Comparison of ENCODE assay signal across 5 cellular contexts in the genomic region with DNA sequence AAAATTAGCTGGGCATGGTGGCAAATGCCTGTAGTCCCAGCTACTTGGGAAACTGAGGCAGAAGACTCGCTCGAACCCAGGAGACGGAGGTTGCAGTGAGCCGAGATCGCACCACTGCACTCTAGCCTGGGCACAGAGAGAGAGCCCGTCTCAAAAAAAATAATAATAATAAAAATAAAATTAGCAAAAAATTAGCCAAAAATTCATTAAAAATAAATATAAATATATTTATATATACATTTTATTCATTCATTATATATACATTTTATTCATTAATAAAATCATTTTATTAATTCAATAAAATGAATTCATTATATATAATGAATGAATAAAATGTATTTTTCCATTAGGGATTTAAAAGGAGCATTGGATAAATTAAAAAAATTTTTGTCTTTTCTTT. TPM values are rescaled to one million over a fixed set of nuclear protein-coding genes. Genes with fewer than 3 reads are reported as not detected.
DNase-seq lines count a peak whose midpoint lies in the region; FAIRE-seq lines count a peak whose summit lies in the region.
"Not testable (repeated sequence)": the region's sequence is repeated elsewhere in the genome, so short reads cannot be mapped to it uniquely, and the experiment has no call there.

No MANE protein-coding gene starts in this region.

- not testable (repeated sequence) for DNase-seq in frontal cortex (ENCODE audit: low spot score in 2 of 2)
- peak; percentile 2 for DNase-seq in middle frontal gyrus (ENCODE audit: extremely low spot score, low spot score)

- FAIRE-seq in G401.6 (lab: Jason Lieb, UNC) (peak; percentile 30), TTC549 (lab: Jason Lieb, UNC) (peak; percentile 60), colon (lab: Jason Lieb, UNC) (peak; percentile 71), frontal cortex (lab: Jason Lieb, UNC) (peak; percentile 99)

RNA-seq across cellular contexts. Expression of gene GOLGA8N, which starts 31.1 kb away (rescaled TPM):
- total RNA-seq in frontal cortex: 2.4 TPM

RNA-seq across cellular contexts. Expression of gene ARHGAP11A, which starts 53.1 kb away (rescaled TPM):
- total RNA-seq in frontal cortex: 11.8 TPM
